In the genomic region with DNA sequence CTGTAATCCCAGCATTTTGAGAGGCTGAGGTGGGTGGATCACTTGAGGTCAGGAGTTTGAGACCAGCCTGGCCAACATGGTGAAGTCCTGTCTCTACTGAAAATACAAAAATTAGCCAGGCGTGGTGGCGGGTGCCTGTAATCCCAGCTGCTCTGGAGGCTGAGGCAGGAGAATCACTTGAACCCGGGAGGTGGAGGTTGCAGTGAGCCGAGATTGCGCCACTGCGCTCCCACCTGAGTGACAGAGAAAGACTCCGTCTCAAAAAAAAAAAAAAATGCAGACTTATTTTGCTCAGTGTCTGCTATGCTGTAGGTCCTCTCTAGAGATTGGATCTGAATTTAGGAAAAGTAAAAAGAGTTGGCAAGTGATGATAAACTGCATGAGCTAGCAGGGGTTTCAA, we compare ENCODE assay signal across 1 cellular context.
TF ChIP-seq lines count a peak whose summit lies in the region.

No MANE protein-coding gene starts in this region.

TF ChIP-seq in K562, 482 proteins besides CTCF, POLR2A, EP300 and RAD21:
- peak; percentile 61; the same call in 1 of the 2 replicates for TF ChIP-seq ADNP (tag; IDR thresholded peaks at IDR 0.05)
- TF ChIP-seq, protein P1, sequence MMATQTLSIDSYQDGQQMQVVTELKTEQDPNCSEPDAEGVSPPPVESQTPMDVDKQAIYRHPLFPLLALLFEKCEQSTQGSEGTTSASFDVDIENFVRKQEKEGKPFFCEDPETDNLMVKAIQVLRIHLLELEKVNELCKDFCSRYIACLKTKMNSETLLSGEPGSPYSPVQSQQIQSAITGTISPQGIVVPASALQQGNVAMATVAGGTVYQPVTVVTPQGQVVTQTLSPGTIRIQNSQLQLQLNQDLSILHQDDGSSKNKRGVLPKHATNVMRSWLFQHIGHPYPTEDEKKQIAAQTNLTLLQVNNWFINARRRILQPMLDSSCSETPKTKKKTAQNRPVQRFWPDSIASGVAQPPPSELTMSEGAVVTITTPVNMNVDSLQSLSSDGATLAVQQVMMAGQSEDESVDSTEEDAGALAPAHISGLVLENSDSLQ (IDR thresholded peaks at IDR 0.05), result peak; percentile 5; the same call in 1 of the 2 replicates
- TF ChIP-seq CEBPB (tag; IDR thresholded peaks at IDR 0.05), result peak; percentile 51; the same call in 1 of the 2 replicates
- peak; percentile 11; the same call in 1 of the 2 replicates for TF ChIP-seq BCOR (IDR thresholded peaks at IDR 0.05)
